In the genomic region with DNA sequence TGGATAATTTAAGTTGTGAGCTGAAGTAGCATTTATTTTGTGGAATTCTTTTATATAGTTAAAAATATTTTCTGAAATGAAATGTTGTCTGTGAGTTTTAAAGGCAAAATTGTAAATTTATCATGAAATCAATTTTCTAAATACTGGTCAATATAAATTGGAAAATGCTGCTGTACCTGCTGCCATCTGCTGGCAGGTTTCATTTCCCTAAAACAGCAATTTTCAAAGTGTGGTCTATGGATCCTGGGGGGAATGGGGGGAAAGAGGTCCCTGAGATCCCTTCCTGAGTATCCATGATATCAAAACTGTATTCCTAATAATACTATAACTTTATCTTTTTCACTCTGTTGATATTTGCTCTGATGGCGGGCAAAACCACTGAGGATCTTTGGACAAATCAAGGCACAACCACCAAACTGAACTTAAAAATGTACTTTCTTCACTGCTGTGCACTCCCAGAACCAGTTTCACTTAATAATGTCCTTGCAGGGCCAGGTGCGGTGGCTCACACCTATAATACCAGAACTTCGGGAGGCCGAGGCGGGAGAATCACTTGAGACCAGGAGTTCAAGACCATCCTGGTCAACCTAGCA, we compare ENCODE assay signal across 7 cellular contexts. TPM values are rescaled to one million over a fixed set of nuclear protein-coding genes. Genes with fewer than 3 reads are reported as not detected.
DNase-seq lines count a peak whose midpoint lies in the region; ATAC-seq and TF ChIP-seq lines count a peak whose summit lies in the region.

No MANE protein-coding gene starts in this region.

- peaks cover 6% of the 10 kb centered on the region for H3K9me3 Mint-ChIP-seq in chondrocyte (ENCODE audit: low read depth)
- no peaks in the 10 kb centered on the region for H3K9me3 Mint-ChIP-seq in neural progenitor cell

- peaks cover 7% of the 10 kb centered on the region for H3F3A ChIP-seq in neural progenitor cell (ENCODE audit: low read depth)

- H3K27ac Mint-ChIP-seq in chondrocyte (ENCODE audit: unreplicated experiment) = no peak overlapping the region
- no peak overlapping the region for H3K27ac Mint-ChIP-seq in neural progenitor cell

- peak; percentile 2 for DNase-seq in GDM1 (lab: John Stamatoyannopoulos, UW)
- no peak for DNase-seq in chondrocyte (ENCODE audit: low spot score)
- peak; percentile 40 for DNase-seq in neural progenitor cell (ENCODE audit: low spot score)
- no peak for DNase-seq in activated T-cell treated with anti-CD3 and anti-CD28 coated beads, Interleukin-2, amount 50 U/mL, for 1 hour
- no peak for DNase-seq in NCI-H2196 treated with DMSO at 0.1 percent for 48 hours (lab: John Stamatoyannopoulos, UW; ENCODE audit: unreplicated experiment)

- H3K79me2 ChIP-seq in neural progenitor cell (ENCODE audit: low read depth) = no peaks in the 10 kb centered on the region

- TF ChIP-seq CTCF in LNCAP (IDR thresholded peaks at IDR 0.05) = peak; percentile 79
- TF ChIP-seq CTCF in chondrocyte (IDR thresholded peaks at IDR 0.05) = peak; percentile 94
- TF ChIP-seq CTCF in neural progenitor cell (IDR thresholded peaks at IDR 0.05) = peak; percentile 89

- no peak overlapping the region for H3K4me3 ChIP-seq in neural progenitor cell

- H4K20me1 ChIP-seq in neural progenitor cell (ENCODE audit: low read depth) = no peaks in the 10 kb centered on the region

- no peak overlapping the region for H3K4me3 Mint-ChIP-seq in chondrocyte (ENCODE audit: unreplicated experiment)
- no peak overlapping the region for H3K4me3 Mint-ChIP-seq in neural progenitor cell

- ATAC-seq in GM19328 (IDR thresholded peaks at IDR 0.05; ENCODE audit: unreplicated experiment) = no peak

- H3K4me1 ChIP-seq in neural progenitor cell = no peaks in the 10 kb centered on the region

- no peaks in the 10 kb centered on the region for H3K27me3 ChIP-seq in neural progenitor cell

- H3K36me3 ChIP-seq in neural progenitor cell = no peaks in the 10 kb centered on the region

- no peak overlapping the region for H3K9ac ChIP-seq in neural progenitor cell

- H3K4me1 Mint-ChIP-seq in chondrocyte (ENCODE audit: low read depth) = peaks cover 4% of the 10 kb centered on the region
- H3K4me1 Mint-ChIP-seq in neural progenitor cell = no peaks in the 10 kb centered on the region

- no peak overlapping the region for H2AFZ ChIP-seq in neural progenitor cell (replicated peaks)

- H3K9me3 ChIP-seq in neural progenitor cell (ENCODE audit: low read depth) = no peaks in the 10 kb centered on the region

- H3K27me3 Mint-ChIP-seq in chondrocyte (ENCODE audit: low read depth) (no peaks in the 10 kb centered on the region), neural progenitor cell (ENCODE audit: insufficient read depth, low read depth) (peaks cover 4% of the 10 kb centered on the region)

- H3K36me3 Mint-ChIP-seq in chondrocyte (ENCODE audit: low read depth) (no peaks in the 10 kb centered on the region), neural progenitor cell (no peaks in the 10 kb centered on the region)

- H3K4me2 ChIP-seq in neural progenitor cell = no peak overlapping the region

- no peak overlapping the region for H3K27ac ChIP-seq in neural progenitor cell

RNA-seq across cellular contexts. Expression of gene CCR4, which starts 17.2 kb away (rescaled TPM):
- not detected in 3 replicates for total RNA-seq in chondrocyte
- not detected in 2 replicates for total RNA-seq in neural progenitor cell (ENCODE audit: low replicate concordance)

Comparison
In these comparisons a context has a peak if more than half of its experiments do, and no peak if none do; other contexts are left out.
1. DNase-seq: peak in GDM1 (single experiment) and neural progenitor cell (single experiment); none in chondrocyte (single experiment), activated T-cell treated with anti-CD3 and anti-CD28 coated beads, Interleukin-2, amount 50 U/mL, for 1 hour (single experiment) and NCI-H2196 treated with DMSO at 0.1 percent for 48 hours (single experiment).
2. Peak in every context shown above with its lines, with median percentiles within 50 percentile points of each other: CTCF ChIP-seq.